In genomic region chr4:42816189-42816588, GRCh38 we compare ENCODE assay signal across 17 cellular contexts.
"Had no signal": no experiment of that assay in that cellular context is flagged by ENCODE, and none has a peak within 500 bp of the region (broad histone marks: within the 10 kb centered on the region; RNA-seq: fewer than 3 reads in every experiment).

No MANE protein-coding gene starts in this region.

- H3K27ac Mint-ChIP-seq: activated CD4-positive, alpha-beta T cell treated with anti-CD3 and anti-CD28 coated beads for 36 hours; activated naive CD4-positive, alpha-beta T cell treated with anti-CD3 and anti-CD28 coated beads, Interleukin-2, amount 10 ng/mL, durations not matched to agents 7 days and 5 days; activated T-helper 17 cell treated with anti-CD3 and anti-CD28 coated beads, Interleukin-2, amount 50 U/mL, for 72 hours; natural killer cell treated with Interleukin-12 subunit alpha and Interleukin-12 subunit beta and Interleukin-15 and Interleukin-18, amount 100 ng/mL, for 72 hours; T-helper 2 cell treated with Interferon-gamma antibody and Interleukin-4, amounts not matched to agents 5 μg/mL and 100 μg/mL, for 36 hours had no signal

- H3K9me3 Mint-ChIP-seq: activated naive CD4-positive, alpha-beta T cell treated with anti-CD3 and anti-CD28 coated beads, Interleukin-2, amount 10 ng/mL, durations not matched to agents 7 days and 5 days; activated T-helper 17 cell treated with anti-CD3 and anti-CD28 coated beads, Interleukin-2, amount 50 U/mL, for 72 hours; natural killer cell treated with Interleukin-12 subunit alpha and Interleukin-12 subunit beta and Interleukin-15 and Interleukin-18, amount 100 ng/mL, for 72 hours; T-helper 2 cell treated with Interferon-gamma antibody and Interleukin-4, amounts not matched to agents 5 μg/mL and 100 μg/mL, for 36 hours had no signal

- DNase-seq: activated CD4-positive, alpha-beta T cell treated with anti-CD3 and anti-CD28 coated beads for 36 hours; activated naive CD4-positive, alpha-beta T cell treated with anti-CD3 and anti-CD28 coated beads, Interleukin-2, amount 10 ng/mL, durations not matched to agents 7 days and 5 days; body of pancreas; central memory CD4-positive, alpha-beta T cell; effector CD4-positive, alpha-beta T cell; foreskin keratinocyte; mesenchymal stem cell; occipital lobe; right lobe of liver; stimulated activated naive CD4-positive, alpha-beta T cell treated with Interleukin-2 at 50 U/mL for 16 hours had no signal

- H3K4me3 Mint-ChIP-seq: activated CD4-positive, alpha-beta T cell treated with anti-CD3 and anti-CD28 coated beads for 36 hours; activated naive CD4-positive, alpha-beta T cell treated with anti-CD3 and anti-CD28 coated beads, Interleukin-2, amount 10 ng/mL, durations not matched to agents 7 days and 5 days; activated T-helper 17 cell treated with anti-CD3 and anti-CD28 coated beads, Interleukin-2, amount 50 U/mL, for 72 hours; natural killer cell treated with Interleukin-12 subunit alpha and Interleukin-12 subunit beta and Interleukin-15 and Interleukin-18, amount 100 ng/mL, for 72 hours; T-helper 2 cell treated with Interferon-gamma antibody and Interleukin-4, amounts not matched to agents 5 μg/mL and 100 μg/mL, for 36 hours had no signal

- H3K4me1 ChIP-seq: body of pancreas, foreskin keratinocyte, prostate gland, right lobe of liver had no signal

- H3K27ac ChIP-seq: body of pancreas, coronary artery, foreskin keratinocyte, prostate gland, right lobe of liver, thoracic aorta, VCaP had no signal

- H3K4me1 Mint-ChIP-seq: activated CD4-positive, alpha-beta T cell treated with anti-CD3 and anti-CD28 coated beads for 36 hours; activated naive CD4-positive, alpha-beta T cell treated with anti-CD3 and anti-CD28 coated beads, Interleukin-2, amount 10 ng/mL, durations not matched to agents 7 days and 5 days; activated T-helper 17 cell treated with anti-CD3 and anti-CD28 coated beads, Interleukin-2, amount 50 U/mL, for 72 hours had no signal

- H3K4me3 ChIP-seq: body of pancreas, coronary artery, prostate gland, right lobe of liver, thoracic aorta had no signal

- H3K36me3 Mint-ChIP-seq: activated naive CD4-positive, alpha-beta T cell treated with anti-CD3 and anti-CD28 coated beads, Interleukin-2, amount 10 ng/mL, durations not matched to agents 7 days and 5 days; natural killer cell treated with Interleukin-12 subunit alpha and Interleukin-12 subunit beta and Interleukin-15 and Interleukin-18, amount 100 ng/mL, for 72 hours had no signal

- H3K36me3 ChIP-seq: prostate gland, right lobe of liver, thoracic aorta had no signal

- H3K27me3 Mint-ChIP-seq: activated naive CD4-positive, alpha-beta T cell treated with anti-CD3 and anti-CD28 coated beads, Interleukin-2, amount 10 ng/mL, durations not matched to agents 7 days and 5 days had no signal

- H3K27me3 ChIP-seq: body of pancreas, foreskin keratinocyte had no signal

- ATAC-seq: activated CD4-positive, alpha-beta T cell treated with anti-CD3 and anti-CD28 coated beads for 36 hours; activated T-helper 17 cell treated with anti-CD3 and anti-CD28 coated beads, Interleukin-2, amount 50 U/mL, for 72 hours; body of pancreas; foreskin keratinocyte; natural killer cell treated with Interleukin-12 subunit alpha and Interleukin-12 subunit beta and Interleukin-15 and Interleukin-18, amount 100 ng/mL, for 72 hours; right lobe of liver had no signal
